Comparison of ENCODE assay signal across 11 cellular contexts in the genomic region with DNA sequence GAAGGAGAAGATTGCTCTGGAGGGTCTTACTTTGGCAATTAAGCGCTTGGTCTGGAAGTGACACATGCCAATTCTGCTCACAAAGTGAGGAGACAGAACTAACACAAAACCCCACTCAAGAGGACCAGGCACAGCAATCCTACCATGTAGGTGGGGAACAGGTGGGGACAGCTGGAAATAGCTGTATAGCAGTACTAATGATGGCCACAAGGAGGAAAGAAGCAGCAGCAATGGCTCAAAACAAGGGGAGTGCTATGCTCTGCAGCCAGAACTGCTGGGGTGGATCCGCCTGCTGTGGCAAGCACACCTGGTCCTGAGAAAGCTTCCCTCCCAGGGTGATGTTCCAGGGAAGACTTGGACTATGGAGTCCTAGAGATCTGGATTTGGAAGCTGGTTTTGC. TPM values are rescaled to one million over a fixed set of nuclear protein-coding genes. Genes with fewer than 3 reads are reported as not detected.
DNase-seq lines count a peak whose midpoint lies in the region; ATAC-seq and TF ChIP-seq lines count a peak whose summit lies in the region.
"Had no signal": no experiment of that assay in that cellular context is flagged by ENCODE, and none has a peak within 500 bp of the region (broad histone marks: within the 10 kb centered on the region; RNA-seq: fewer than 3 reads in every experiment).

No MANE protein-coding gene starts in this region.

- no peak for ATAC-seq in HG02610 (IDR thresholded peaks at IDR 0.05; ENCODE audit: unreplicated experiment)

- DNase-seq in AG10803 (ENCODE audit: low read depth), result no peak
- DNase-seq in SK-MEL-5 (ENCODE audit: low read depth, low spot score), result peak; percentile 36
- peak; percentile 48 for DNase-seq in iPS-NIHi11 (ENCODE audit: low spot score)
- DNase-seq in activated effector memory CD4-positive, alpha-beta T cell treated with anti-CD3 and anti-CD28 coated beads, Interleukin-2, amount 50 U/mL, for 16 hours, result no peak
- no peak for DNase-seq in midbrain (lab: John Stamatoyannopoulos, UW)
- no peak for DNase-seq in effector CD8-positive, alpha-beta T cell (lab: John Stamatoyannopoulos, UW)

- no peak overlapping the region for H3K4me3 ChIP-seq in AG10803 (ENCODE audit: low read length)
- H3K4me3 ChIP-seq: HAP-1, SK-N-MC had no signal

- TF ChIP-seq CTCF in AG10803 (conservative IDR thresholded peaks at IDR 0.05; ENCODE audit: low read length) (peak; percentile 31), GM12873 (IDR thresholded peaks at IDR 0.05; ENCODE audit: insufficient read depth, low read depth, low read length, missing control alignments) (peak; percentile 66)

- in situ Hi-C loops in SK-MEL-5 (cut with HindIII; ENCODE audit: low pct_unique_long_range_greater_than_20kb, low sequenced_read_pairs), result no loop called here

RNA-seq across cellular contexts. Expression of a gene that starts 17.0 kb away (rescaled TPM):
- total RNA-seq in SK-MEL-5 (2014; rRNA removed; shearing (Covaris generic)), result not detected in 2 replicates
- polyA plus RNA-seq in SK-MEL-5 (2015; cell fraction: cytosol; rRNA removed), result not detected in 2 replicates
- polyA plus RNA-seq in SK-MEL-5 (2015; cell fraction: nucleus; rRNA removed), result not detected in 2 replicates
- total RNA-seq: endothelial cell of umbilical vein had no signal
- polyA plus RNA-seq: endothelial cell of umbilical vein had no signal

Comparison
In these comparisons a context has a peak if more than half of its experiments do, and no peak if none do; other contexts are left out.
1. DNase-seq: peak in SK-MEL-5 (single experiment) and iPS-NIHi11 (single experiment); none in AG10803 (single experiment), activated effector memory CD4-positive, alpha-beta T cell treated with anti-CD3 and anti-CD28 coated beads, Interleukin-2, amount 50 U/mL, for 16 hours (single experiment), midbrain (single experiment) and effector CD8-positive, alpha-beta T cell (single experiment).